ENCODE assay signal across 1 cellular context in genomic region chr5:133051547-133052316, GRCh38.
A peak's percentile ranks its signal among the peaks of the same experiment; 100 is the strongest.
TF ChIP-seq lines count a peak whose summit lies in the region.

Gene HSPA4 (plus strand): TSS chr5:133052013. CDS start chr5:133052251, 238 bp downstream.

TF ChIP-seq in K562, 482 proteins besides CTCF, POLR2A, EP300 and RAD21 (continued from another document and continues in another):
- TF ChIP-seq, protein P1, sequence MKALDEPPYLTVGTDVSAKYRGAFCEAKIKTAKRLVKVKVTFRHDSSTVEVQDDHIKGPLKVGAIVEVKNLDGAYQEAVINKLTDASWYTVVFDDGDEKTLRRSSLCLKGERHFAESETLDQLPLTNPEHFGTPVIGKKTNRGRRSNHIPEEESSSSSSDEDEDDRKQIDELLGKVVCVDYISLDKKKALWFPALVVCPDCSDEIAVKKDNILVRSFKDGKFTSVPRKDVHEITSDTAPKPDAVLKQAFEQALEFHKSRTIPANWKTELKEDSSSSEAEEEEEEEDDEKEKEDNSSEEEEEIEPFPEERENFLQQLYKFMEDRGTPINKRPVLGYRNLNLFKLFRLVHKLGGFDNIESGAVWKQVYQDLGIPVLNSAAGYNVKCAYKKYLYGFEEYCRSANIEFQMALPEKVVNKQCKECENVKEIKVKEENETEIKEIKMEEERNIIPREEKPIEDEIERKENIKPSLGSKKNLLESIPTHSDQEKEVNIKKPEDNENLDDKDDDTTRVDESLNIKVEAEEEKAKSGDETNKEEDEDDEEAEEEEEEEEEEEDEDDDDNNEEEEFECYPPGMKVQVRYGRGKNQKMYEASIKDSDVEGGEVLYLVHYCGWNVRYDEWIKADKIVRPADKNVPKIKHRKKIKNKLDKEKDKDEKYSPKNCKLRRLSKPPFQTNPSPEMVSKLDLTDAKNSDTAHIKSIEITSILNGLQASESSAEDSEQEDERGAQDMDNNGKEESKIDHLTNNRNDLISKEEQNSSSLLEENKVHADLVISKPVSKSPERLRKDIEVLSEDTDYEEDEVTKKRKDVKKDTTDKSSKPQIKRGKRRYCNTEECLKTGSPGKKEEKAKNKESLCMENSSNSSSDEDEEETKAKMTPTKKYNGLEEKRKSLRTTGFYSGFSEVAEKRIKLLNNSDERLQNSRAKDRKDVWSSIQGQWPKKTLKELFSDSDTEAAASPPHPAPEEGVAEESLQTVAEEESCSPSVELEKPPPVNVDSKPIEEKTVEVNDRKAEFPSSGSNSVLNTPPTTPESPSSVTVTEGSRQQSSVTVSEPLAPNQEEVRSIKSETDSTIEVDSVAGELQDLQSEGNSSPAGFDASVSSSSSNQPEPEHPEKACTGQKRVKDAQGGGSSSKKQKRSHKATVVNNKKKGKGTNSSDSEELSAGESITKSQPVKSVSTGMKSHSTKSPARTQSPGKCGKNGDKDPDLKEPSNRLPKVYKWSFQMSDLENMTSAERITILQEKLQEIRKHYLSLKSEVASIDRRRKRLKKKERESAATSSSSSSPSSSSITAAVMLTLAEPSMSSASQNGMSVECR (CRISPR knock-in tag; IDR thresholded peaks at IDR 0.05) = 0 out of 2 replicates have a peak, but pooled peaks have one; percentile 1
- TF ChIP-seq CBFB (CRISPR knock-in tag; IDR thresholded peaks at IDR 0.05) (no peak), RUNX1 (IDR thresholded peaks at IDR 0.05; ENCODE audit: low read depth) (no peak), CGGBP1 (CRISPR knock-in tag; IDR thresholded peaks at IDR 0.05) (0 out of 2 replicates have a peak, but pooled peaks have one; percentile 40), RBM25 (IDR thresholded peaks at IDR 0.05; ENCODE audit: low read depth, low read length, severe bottlenecking) (peak; percentile 53), NR1H2 (CRISPR knock-in tag; IDR thresholded peaks at IDR 0.05) (0 out of 2 replicates have a peak, but pooled peaks have one; percentile 92), NEUROD1 (IDR thresholded peaks at IDR 0.05; ENCODE audit: borderline replicate concordance, low read depth, low read length, partially characterized antibody) (peak; percentile 70), ZNF57 (CRISPR knock-in tag; IDR thresholded peaks at IDR 0.05) (no peak), TCF7 (IDR thresholded peaks at IDR 0.05; ENCODE audit: borderline replicate concordance) (peak; percentile 98), FOXK1 (CRISPR knock-in tag; IDR thresholded peaks at IDR 0.05; ENCODE audit: borderline replicate concordance) (peak; percentile 5; the same call in 1 of the 2 replicates), SP1 (CRISPR knock-in tag; IDR thresholded peaks at IDR 0.05) (peak; percentile 91), ARID2 (IDR thresholded peaks at IDR 0.05) (no peak), CCNT2 (IDR thresholded peaks at IDR 0.05; ENCODE audit: borderline replicate concordance, extremely low read depth, insufficient read length, low read depth, low read length) (peak; percentile 54), MIER1 (IDR thresholded peaks at IDR 0.05; ENCODE audit: low read depth) (no peak), DIDO1 (tag; IDR thresholded peaks at IDR 0.05; ENCODE audit: low read depth) (peak; percentile 44; the same call in 1 of the 2 replicates), GTF2B (IDR thresholded peaks at IDR 0.05; ENCODE audit: extremely low read depth, insufficient read length) (peak; percentile 47), SIN3B (IDR thresholded peaks at IDR 0.05; ENCODE audit: low read depth) (peak; percentile 33; the same call in 1 of the 2 replicates), PKNOX1 (IDR thresholded peaks at IDR 0.05) (0 out of 2 replicates have a peak, but pooled peaks have one; percentile 16), ATF1 (CRISPR knock-in tag; IDR thresholded peaks at IDR 0.05) (no peak), ATF1 (tag; IDR thresholded peaks at IDR 0.05) (peak; percentile 97), MAZ (CRISPR knock-in tag; conservative IDR thresholded peaks at IDR 0.05 in 1 of 2, IDR thresholded peaks at IDR 0.05 in 1 of 2) (peak in 1 of 2 experiments; percentile 62; a peak in 2 of 4 replicates), KDM4B (IDR thresholded peaks at IDR 0.05; ENCODE audit: borderline replicate concordance in 2 of 2, low read depth in 1 of 2) (peak in 1 of 2 experiments; percentile 70; a peak in 1 of 4 replicates), NFIC (IDR thresholded peaks at IDR 0.05) (peak; percentile 56), HOMEZ (CRISPR knock-in tag; IDR thresholded peaks at IDR 0.05) (0 out of 2 replicates have a peak, but pooled peaks have one; percentile 39)
- TF ChIP-seq, protein P2, sequence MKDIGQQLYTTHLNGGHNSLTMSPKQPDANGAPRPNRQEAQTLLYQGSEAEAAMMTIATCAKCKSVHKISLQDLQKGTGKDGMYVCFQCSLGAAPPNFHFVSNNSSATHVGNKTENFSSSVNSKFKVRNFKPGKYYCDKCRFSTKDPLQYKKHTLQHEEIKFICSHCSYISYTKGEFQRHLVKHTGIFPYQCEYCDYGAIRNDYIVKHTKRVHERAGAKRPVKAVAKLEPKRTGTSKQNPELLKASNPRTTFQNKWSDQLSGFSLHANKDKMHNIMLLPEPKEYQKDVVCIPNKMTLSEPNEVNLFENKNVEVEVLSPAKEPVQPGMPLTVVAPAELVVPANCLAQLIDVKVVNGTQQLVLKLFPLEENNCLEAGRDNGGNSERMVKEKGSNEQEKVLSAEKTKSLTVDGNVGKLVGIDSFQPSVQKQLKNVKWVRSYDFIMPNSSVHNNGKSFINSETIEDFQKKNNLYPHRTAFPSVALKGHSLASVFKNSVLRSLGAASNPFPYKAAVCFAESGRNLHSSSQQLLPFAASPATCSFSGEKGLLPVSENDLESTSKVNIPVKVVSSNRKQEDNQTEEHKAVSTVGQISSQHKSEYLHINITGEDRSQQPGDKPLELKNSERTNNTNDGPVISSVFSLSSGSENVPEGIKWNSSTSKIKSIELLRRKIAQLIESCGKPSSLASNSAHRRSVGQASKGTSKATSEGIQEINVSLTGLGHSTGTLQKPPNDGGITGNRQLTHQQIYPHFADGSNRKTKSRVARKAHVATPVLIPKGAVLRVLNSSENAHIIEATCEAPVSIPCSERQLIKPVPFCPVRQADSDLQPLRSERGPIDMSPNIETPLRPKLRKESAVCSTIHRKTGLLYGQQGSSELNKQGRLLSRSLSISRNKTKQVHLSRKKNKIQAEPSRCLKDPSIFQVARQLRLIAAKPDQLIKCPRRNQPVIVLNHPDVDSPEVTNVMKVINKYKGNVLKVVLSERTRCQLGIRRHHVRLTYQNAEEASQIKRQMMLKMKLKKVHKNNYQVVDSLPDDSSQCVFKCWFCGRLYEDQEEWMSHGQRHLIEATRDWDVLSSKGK (CRISPR knock-in tag; IDR thresholded peaks at IDR 0.05) = no peak
- TF ChIP-seq, protein P3, sequence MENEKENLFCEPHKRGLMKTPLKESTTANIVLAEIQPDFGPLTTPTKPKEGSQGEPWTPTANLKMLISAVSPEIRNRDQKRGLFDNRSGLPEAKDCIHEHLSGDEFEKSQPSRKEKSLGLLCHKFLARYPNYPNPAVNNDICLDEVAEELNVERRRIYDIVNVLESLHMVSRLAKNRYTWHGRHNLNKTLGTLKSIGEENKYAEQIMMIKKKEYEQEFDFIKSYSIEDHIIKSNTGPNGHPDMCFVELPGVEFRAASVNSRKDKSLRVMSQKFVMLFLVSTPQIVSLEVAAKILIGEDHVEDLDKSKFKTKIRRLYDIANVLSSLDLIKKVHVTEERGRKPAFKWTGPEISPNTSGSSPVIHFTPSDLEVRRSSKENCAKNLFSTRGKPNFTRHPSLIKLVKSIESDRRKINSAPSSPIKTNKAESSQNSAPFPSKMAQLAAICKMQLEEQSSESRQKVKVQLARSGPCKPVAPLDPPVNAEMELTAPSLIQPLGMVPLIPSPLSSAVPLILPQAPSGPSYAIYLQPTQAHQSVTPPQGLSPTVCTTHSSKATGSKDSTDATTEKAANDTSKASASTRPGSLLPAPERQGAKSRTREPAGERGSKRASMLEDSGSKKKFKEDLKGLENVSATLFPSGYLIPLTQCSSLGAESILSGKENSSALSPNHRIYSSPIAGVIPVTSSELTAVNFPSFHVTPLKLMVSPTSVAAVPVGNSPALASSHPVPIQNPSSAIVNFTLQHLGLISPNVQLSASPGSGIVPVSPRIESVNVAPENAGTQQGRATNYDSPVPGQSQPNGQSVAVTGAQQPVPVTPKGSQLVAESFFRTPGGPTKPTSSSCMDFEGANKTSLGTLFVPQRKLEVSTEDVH (IDR thresholded peaks at IDR 0.05; ENCODE audit: low read depth, partially characterized antibody) = peak; percentile 66
- TF ChIP-seq, protein P4, sequence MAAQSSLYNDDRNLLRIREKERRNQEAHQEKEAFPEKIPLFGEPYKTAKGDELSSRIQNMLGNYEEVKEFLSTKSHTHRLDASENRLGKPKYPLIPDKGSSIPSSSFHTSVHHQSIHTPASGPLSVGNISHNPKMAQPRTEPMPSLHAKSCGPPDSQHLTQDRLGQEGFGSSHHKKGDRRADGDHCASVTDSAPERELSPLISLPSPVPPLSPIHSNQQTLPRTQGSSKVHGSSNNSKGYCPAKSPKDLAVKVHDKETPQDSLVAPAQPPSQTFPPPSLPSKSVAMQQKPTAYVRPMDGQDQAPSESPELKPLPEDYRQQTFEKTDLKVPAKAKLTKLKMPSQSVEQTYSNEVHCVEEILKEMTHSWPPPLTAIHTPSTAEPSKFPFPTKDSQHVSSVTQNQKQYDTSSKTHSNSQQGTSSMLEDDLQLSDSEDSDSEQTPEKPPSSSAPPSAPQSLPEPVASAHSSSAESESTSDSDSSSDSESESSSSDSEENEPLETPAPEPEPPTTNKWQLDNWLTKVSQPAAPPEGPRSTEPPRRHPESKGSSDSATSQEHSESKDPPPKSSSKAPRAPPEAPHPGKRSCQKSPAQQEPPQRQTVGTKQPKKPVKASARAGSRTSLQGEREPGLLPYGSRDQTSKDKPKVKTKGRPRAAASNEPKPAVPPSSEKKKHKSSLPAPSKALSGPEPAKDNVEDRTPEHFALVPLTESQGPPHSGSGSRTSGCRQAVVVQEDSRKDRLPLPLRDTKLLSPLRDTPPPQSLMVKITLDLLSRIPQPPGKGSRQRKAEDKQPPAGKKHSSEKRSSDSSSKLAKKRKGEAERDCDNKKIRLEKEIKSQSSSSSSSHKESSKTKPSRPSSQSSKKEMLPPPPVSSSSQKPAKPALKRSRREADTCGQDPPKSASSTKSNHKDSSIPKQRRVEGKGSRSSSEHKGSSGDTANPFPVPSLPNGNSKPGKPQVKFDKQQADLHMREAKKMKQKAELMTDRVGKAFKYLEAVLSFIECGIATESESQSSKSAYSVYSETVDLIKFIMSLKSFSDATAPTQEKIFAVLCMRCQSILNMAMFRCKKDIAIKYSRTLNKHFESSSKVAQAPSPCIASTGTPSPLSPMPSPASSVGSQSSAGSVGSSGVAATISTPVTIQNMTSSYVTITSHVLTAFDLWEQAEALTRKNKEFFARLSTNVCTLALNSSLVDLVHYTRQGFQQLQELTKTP (IDR thresholded peaks at IDR 0.05; ENCODE audit: low read depth in 1 of 2, partially characterized antibody in 2 of 2) = peak; percentile 21 to 53
- TF ChIP-seq, protein P5, sequence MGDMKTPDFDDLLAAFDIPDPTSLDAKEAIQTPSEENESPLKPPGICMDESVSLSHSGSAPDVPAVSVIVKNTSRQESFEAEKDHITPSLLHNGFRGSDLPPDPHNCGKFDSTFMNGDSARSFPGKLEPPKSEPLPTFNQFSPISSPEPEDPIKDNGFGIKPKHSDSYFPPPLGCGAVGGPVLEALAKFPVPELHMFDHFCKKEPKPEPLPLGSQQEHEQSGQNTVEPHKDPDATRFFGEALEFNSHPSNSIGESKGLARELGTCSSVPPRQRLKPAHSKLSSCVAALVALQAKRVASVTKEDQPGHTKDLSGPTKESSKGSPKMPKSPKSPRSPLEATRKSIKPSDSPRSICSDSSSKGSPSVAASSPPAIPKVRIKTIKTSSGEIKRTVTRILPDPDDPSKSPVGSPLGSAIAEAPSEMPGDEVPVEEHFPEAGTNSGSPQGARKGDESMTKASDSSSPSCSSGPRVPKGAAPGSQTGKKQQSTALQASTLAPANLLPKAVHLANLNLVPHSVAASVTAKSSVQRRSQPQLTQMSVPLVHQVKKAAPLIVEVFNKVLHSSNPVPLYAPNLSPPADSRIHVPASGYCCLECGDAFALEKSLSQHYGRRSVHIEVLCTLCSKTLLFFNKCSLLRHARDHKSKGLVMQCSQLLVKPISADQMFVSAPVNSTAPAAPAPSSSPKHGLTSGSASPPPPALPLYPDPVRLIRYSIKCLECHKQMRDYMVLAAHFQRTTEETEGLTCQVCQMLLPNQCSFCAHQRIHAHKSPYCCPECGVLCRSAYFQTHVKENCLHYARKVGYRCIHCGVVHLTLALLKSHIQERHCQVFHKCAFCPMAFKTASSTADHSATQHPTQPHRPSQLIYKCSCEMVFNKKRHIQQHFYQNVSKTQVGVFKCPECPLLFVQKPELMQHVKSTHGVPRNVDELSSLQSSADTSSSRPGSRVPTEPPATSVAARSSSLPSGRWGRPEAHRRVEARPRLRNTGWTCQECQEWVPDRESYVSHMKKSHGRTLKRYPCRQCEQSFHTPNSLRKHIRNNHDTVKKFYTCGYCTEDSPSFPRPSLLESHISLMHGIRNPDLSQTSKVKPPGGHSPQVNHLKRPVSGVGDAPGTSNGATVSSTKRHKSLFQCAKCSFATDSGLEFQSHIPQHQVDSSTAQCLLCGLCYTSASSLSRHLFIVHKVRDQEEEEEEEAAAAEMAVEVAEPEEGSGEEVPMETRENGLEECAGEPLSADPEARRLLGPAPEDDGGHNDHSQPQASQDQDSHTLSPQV (IDR thresholded peaks at IDR 0.05) = 0 out of 2 replicates have a peak, but pooled peaks have one; percentile 6
